In the genomic region with DNA sequence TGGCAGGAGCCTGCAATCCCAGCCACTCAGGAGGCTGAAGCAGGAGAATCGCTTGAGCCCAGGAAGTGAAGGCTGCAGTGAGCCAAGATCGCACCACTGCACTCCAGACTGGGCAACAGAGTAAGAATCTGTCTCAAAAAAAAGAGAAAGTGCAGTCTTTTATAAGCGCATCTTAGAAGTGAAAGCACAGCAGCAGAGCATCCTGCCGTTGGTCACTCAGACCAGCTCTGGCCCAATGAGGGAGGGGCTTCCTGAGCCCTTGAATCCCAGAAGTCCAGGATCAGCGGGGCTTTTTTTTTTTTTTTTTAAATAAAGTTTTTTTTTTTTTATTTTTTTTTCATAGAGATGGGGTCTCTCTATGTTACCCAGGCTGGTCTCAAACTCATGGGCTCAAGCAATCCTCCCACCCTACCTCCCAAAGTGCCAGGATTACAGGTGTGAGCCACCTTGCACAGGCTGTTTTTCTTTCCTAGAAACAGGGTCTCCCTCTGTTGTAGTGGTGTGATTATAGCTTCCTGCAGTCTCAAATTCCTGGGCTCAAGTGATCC, we compare ENCODE assay signal across 19 cellular contexts. TPM values are rescaled to one million over a fixed set of nuclear protein-coding genes. Genes with fewer than 3 reads are reported as not detected.
DNase-seq lines count a peak whose midpoint lies in the region; ATAC-seq, FAIRE-seq and TF ChIP-seq lines count a peak whose summit lies in the region.
"Had no signal": no experiment of that assay in that cellular context is flagged by ENCODE, and none has a peak within 500 bp of the region (broad histone marks: within the 10 kb centered on the region; RNA-seq: fewer than 3 reads in every experiment).

No MANE protein-coding gene starts in this region.

- no peak for DNase-seq in activated naive CD4-positive, alpha-beta T cell treated with anti-CD3 and anti-CD28 coated beads, Interleukin-2, amount 50 U/mL, for 16 hours
- peak in 1 of 34 experiments; percentile 22 for DNase-seq in T-cell
- DNase-seq in central memory CD8-positive, alpha-beta T cell (ENCODE audit: low spot score in 2 of 2), result no peak
- no peak for DNase-seq in HUDEP-2 (lab: John Stamatoyannopoulos, UW; ENCODE audit: unreplicated experiment in 76 of 76)
- no peak for DNase-seq in frontal cortex (ENCODE audit: low spot score in 2 of 2)
- DNase-seq in nephron progenitor cell, result no peak
- DNase-seq: COR-L47, KG1, NCI-H1092, NCI-H2081 treated with DMSO at 0.1 percent for 48 hours, NCI-H510A treated with DMSO at 0.1 percent for 48 hours, occipital lobe, SHP77, upper lobe of left lung had no signal

- WGBS in thymus, result 83% methylated on average over 5 of the region's 5 CpGs

- H3K4me1 Mint-ChIP-seq in activated naive CD4-positive, alpha-beta T cell treated with anti-CD3 and anti-CD28 coated beads, Interleukin-2, amount 50 U/mL, for 24 hours, result peaks cover 87% of the 10 kb centered on the region
- H3K4me1 Mint-ChIP-seq in T-cell (peaks cover 86 to 93% (median 89%) of the 10 kb centered on the region in 3 donors), nephron progenitor cell (peaks cover 7% of the 10 kb centered on the region)
- H3K4me1 Mint-ChIP-seq in central memory CD8-positive, alpha-beta T cell, result peaks cover 72% of the 10 kb centered on the region

- FAIRE-seq in frontal cortex (lab: Jason Lieb, UNC), result no peak

- H3K27me3 ChIP-seq in thymus (ENCODE audit: control insufficient read depth, insufficient read depth), result no peaks in the 10 kb centered on the region
- H3K27me3 ChIP-seq: cardiac muscle cell, upper lobe of left lung had no signal

- H3K27ac ChIP-seq in thymus (ENCODE audit: low read depth), result peak overlapping the region; percentile 96
- H3K27ac ChIP-seq: cardiac muscle cell had no signal

- POLR2A ChIA-PET in T-cell (lab: Charles Lee), result interaction anchor here in 1 of 2 donors (0.6 to 0.9 kb wide), 3 partner anchors 25 to 44 kb away, joined by 3 to 7 read pairs (median 3); a partner anchor contains a TSS

- no peaks in the 10 kb centered on the region for H3K27me3 Mint-ChIP-seq in activated naive CD4-positive, alpha-beta T cell treated with anti-CD3 and anti-CD28 coated beads, Interleukin-2, amount 50 U/mL, for 24 hours
- H3K27me3 Mint-ChIP-seq in T-cell (no peaks in the 10 kb centered on the region), nephron progenitor cell (ENCODE audit: low read depth, poor library complexity) (peaks cover 12% of the 10 kb centered on the region)
- H3K27me3 Mint-ChIP-seq in central memory CD8-positive, alpha-beta T cell, result no peaks in the 10 kb centered on the region

- no peaks in the 10 kb centered on the region for H3K36me3 ChIP-seq in thymus (ENCODE audit: control insufficient read depth, insufficient read depth)
- H3K36me3 ChIP-seq: cardiac muscle cell, upper lobe of left lung had no signal

- no peak for TF ChIP-seq CTCF in nephron progenitor cell (IDR thresholded peaks at IDR 0.05)

- H3K27ac Mint-ChIP-seq in activated naive CD4-positive, alpha-beta T cell treated with anti-CD3 and anti-CD28 coated beads, Interleukin-2, amount 50 U/mL, for 24 hours, result peak overlapping the region; percentile 92
- H3K27ac Mint-ChIP-seq in T-cell, result peak overlapping the region; percentile 97 to 98
- H3K27ac Mint-ChIP-seq in central memory CD8-positive, alpha-beta T cell (ENCODE audit: low read depth), result peak overlapping the region; percentile 97
- H3K27ac Mint-ChIP-seq in nephron progenitor cell, result no peak overlapping the region

- no peaks in the 10 kb centered on the region for H3K9me3 Mint-ChIP-seq in activated naive CD4-positive, alpha-beta T cell treated with anti-CD3 and anti-CD28 coated beads, Interleukin-2, amount 50 U/mL, for 24 hours
- H3K9me3 Mint-ChIP-seq in T-cell (no peaks in the 10 kb centered on the region), nephron progenitor cell (no peaks in the 10 kb centered on the region)
- no peaks in the 10 kb centered on the region for H3K9me3 Mint-ChIP-seq in central memory CD8-positive, alpha-beta T cell

- CTCF ChIA-PET in T-cell (lab: Charles Lee), result interaction anchor here (0.6 to 1.6 kb wide), 5 partner anchors 10 to 255 kb away, joined by 3 to 6 read pairs (median 3); no protein-coding TSS in a partner anchor

- peak overlapping the region; percentile 81 for H3K4me3 Mint-ChIP-seq in activated naive CD4-positive, alpha-beta T cell treated with anti-CD3 and anti-CD28 coated beads, Interleukin-2, amount 50 U/mL, for 24 hours
- peak overlapping the region; percentile 80 to 89 (median 83) for H3K4me3 Mint-ChIP-seq in T-cell
- peak overlapping the region; percentile 52 for H3K4me3 Mint-ChIP-seq in central memory CD8-positive, alpha-beta T cell
- no peak overlapping the region for H3K4me3 Mint-ChIP-seq in nephron progenitor cell

- H3K4me3 ChIP-seq in thymus (ENCODE audit: low read length), result no peak overlapping the region
- H3K4me3 ChIP-seq: cardiac muscle cell, upper lobe of left lung had no signal

- no peaks in the 10 kb centered on the region for H3K9me3 ChIP-seq in thymus (ENCODE audit: control insufficient read depth)
- H3K9me3 ChIP-seq: upper lobe of left lung had no signal

- peaks cover 46% of the 10 kb centered on the region for H3K4me1 ChIP-seq in thymus (ENCODE audit: control insufficient read depth, insufficient read depth, low read length)

- ATAC-seq in T-cell (replicated peaks in 1 of 4), result no peak
- no peak for ATAC-seq in central memory CD8-positive, alpha-beta T cell (replicated peaks; ENCODE audit: extremely low read depth, poor library complexity, severe bottlenecking)
- ATAC-seq: esophagus mucosa, left lobe of liver had no signal

- no peaks in the 10 kb centered on the region for H3K36me3 Mint-ChIP-seq in activated naive CD4-positive, alpha-beta T cell treated with anti-CD3 and anti-CD28 coated beads, Interleukin-2, amount 50 U/mL, for 24 hours
- H3K36me3 Mint-ChIP-seq in T-cell (no peaks in the 10 kb centered on the region), nephron progenitor cell (ENCODE audit: low read depth) (no peaks in the 10 kb centered on the region)
- H3K36me3 Mint-ChIP-seq in central memory CD8-positive, alpha-beta T cell (ENCODE audit: insufficient read depth), result peaks cover 36% of the 10 kb centered on the region

RNA-seq across cellular contexts. Expression of a gene that starts 42.3 kb away (rescaled TPM):
- total RNA-seq in T-cell (10 to 100 TPM; 11.6 to 14.9 (median 13.8) TPM), frontal cortex (9.0 TPM)
- polyA plus RNA-seq in thymus, result 11.5 TPM

RNA-seq across cellular contexts. Expression of a gene that starts 43.2 kb away (rescaled TPM):
- 10 to 100 TPM; 11.8 to 21.0 (median 17.3) TPM for total RNA-seq in T-cell
- 12.3 TPM for polyA plus RNA-seq in thymus
- total RNA-seq in frontal cortex, result 29.8 TPM

RNA-seq across cellular contexts. Expression of a gene that starts 44.0 kb away (rescaled TPM):
- total RNA-seq in T-cell (100 to 1,000 TPM; 351 to 746 (median 698) TPM), frontal cortex (5.7 TPM)
- polyA plus RNA-seq in thymus, result 51.4 TPM

Comparison
In these comparisons a context has a peak if more than half of its experiments do, and no peak if none do; other contexts are left out.
1. RNA of a gene that starts 44.0 kb away (total RNA-seq): 351 to 746 TPM in T-cell; 5.7 TPM in frontal cortex (single experiment); every median in the first group is over 10 times any median in the second.